In genomic region chr17:48630925-48631692, GRCh38 we compare ENCODE assay signal across 29 cellular contexts. TPM values are rescaled to one million over a fixed set of nuclear protein-coding genes. Genes with fewer than 3 reads are reported as not detected.
DNase-seq lines count a peak whose midpoint lies in the region; ATAC-seq and TF ChIP-seq lines count a peak whose summit lies in the region.
"Had no signal": no experiment of that assay in that cellular context is flagged by ENCODE, and none has a peak within 500 bp of the region (broad histone marks: within the 10 kb centered on the region; RNA-seq: fewer than 3 reads in every experiment).

No MANE protein-coding gene starts in this region.

- intact Hi-C loops in Caco-2 (cut with micrococcal nuclease; ENCODE audit: unreplicated experiment) = no loop called here

- no peak for ATAC-seq in HG03045 (IDR thresholded peaks at IDR 0.05; ENCODE audit: unreplicated experiment)
- ATAC-seq in GM19351 (IDR thresholded peaks at IDR 0.05; ENCODE audit: unreplicated experiment) = no peak
- ATAC-seq: activated CD8-positive, alpha-beta T cell treated with anti-CD3 and anti-CD28 coated beads for 36 hours; heart left ventricle; right lobe of liver had no signal

- no peaks in the 10 kb centered on the region for H3K9me3 ChIP-seq in Caco-2
- H3K9me3 ChIP-seq in Loucy (ENCODE audit: insufficient read depth, low read depth, low read length) = no peaks in the 10 kb centered on the region
- no peaks in the 10 kb centered on the region for H3K9me3 ChIP-seq in neural progenitor cell (ENCODE audit: low read depth)
- H3K9me3 ChIP-seq: heart left ventricle, right lobe of liver, SK-N-SH, stomach had no signal

- H3K4me3 Mint-ChIP-seq in Caco-2 (ENCODE audit: unreplicated experiment) (no peak overlapping the region), neural progenitor cell (peak overlapping the region; percentile 59)
- H3K4me3 Mint-ChIP-seq: activated CD8-positive, alpha-beta T cell treated with anti-CD3 and anti-CD28 coated beads for 36 hours; activated naive CD4-positive, alpha-beta T cell treated with anti-CD3 and anti-CD28 coated beads for 36 hours; dendritic cell treated with granulocyte-macrophage colony-stimulating factor and Interleukin-4, amounts not matched to agents 40 ng/mL and 50 ng/mL, for 4 days; T-helper 2 cell treated with Interferon-gamma antibody and Interleukin-4, amounts not matched to agents 5 μg/mL and 100 μg/mL, for 36 hours; type B pancreatic cell had no signal

- TF ChIP-seq CTCF in Caco-2 (IDR thresholded peaks at IDR 0.05; ENCODE audit: insufficient read depth in 1 of 2, low read depth in 1 of 2, low read length in 1 of 2, severe bottlenecking in 1 of 2, unreplicated experiment in 1 of 2) = no peak
- no peak for TF ChIP-seq CTCF in Loucy (conservative IDR thresholded peaks at IDR 0.05; ENCODE audit: low read length)
- no peak for TF ChIP-seq CTCF in neural progenitor cell (IDR thresholded peaks at IDR 0.05)

- BruUV-seq in Caco-2 (replicated peaks; lab: Mats Ljungman, UMichigan) = no TSS peak

- H2AFZ ChIP-seq in Loucy (ENCODE audit: low read length) (no peak overlapping the region), neural progenitor cell (replicated peaks) (no peak overlapping the region)

- peaks cover 98% of the 10 kb centered on the region for H3K79me2 ChIP-seq in Loucy (ENCODE audit: insufficient read depth, low read length)
- no peaks in the 10 kb centered on the region for H3K79me2 ChIP-seq in neural progenitor cell (ENCODE audit: low read depth)

- H3K27ac ChIP-seq in neural progenitor cell = no peak overlapping the region
- H3K27ac ChIP-seq: cardiac muscle cell, heart left ventricle, right lobe of liver, stomach had no signal

- POLR2A ChIA-PET in Caco-2 (lab: Charles Lee) = no interaction called here

- H3F3A ChIP-seq in Loucy (ENCODE audit: low read depth) (no peaks in the 10 kb centered on the region), neural progenitor cell (ENCODE audit: low read depth) (no peaks in the 10 kb centered on the region)

- H3K36me3 ChIP-seq in Caco-2 (ENCODE audit: control insufficient read depth, insufficient read depth, low read length) = no peaks in the 10 kb centered on the region
- peaks cover 8% of the 10 kb centered on the region; the same call in 1 of the 2 replicates for H3K36me3 ChIP-seq in Loucy (ENCODE audit: insufficient read depth, low read length)
- H3K36me3 ChIP-seq in neural progenitor cell = no peaks in the 10 kb centered on the region
- H3K36me3 ChIP-seq: cardiac muscle cell, heart left ventricle, right lobe of liver, stomach had no signal

- no peaks in the 10 kb centered on the region for H3K9me2 ChIP-seq in Loucy (replicated peaks; ENCODE audit: low read depth, low read length)
- H3K9me2 ChIP-seq: SK-N-SH had no signal

- H3K4me1 ChIP-seq in Caco-2 (peaks cover 20% of the 10 kb centered on the region), Loucy (ENCODE audit: insufficient read depth, low read length, poor library complexity, severe bottlenecking) (peaks cover 48% of the 10 kb centered on the region), neural progenitor cell (no peaks in the 10 kb centered on the region)

- DNase-seq in Caco-2 = peak; percentile 66 to 83
- DNase-seq in erythroblast (lab: John Stamatoyannopoulos, UW) = peak; percentile 75 to 76
- no peak for DNase-seq in neural progenitor cell (ENCODE audit: low spot score)
- no peak for DNase-seq in pons (ENCODE audit: low spot score)
- no peak for DNase-seq in occipital lobe (lab: John Stamatoyannopoulos, UW)
- DNase-seq: activated CD4-positive, CD25-positive, alpha-beta regulatory T cell; activated CD8-positive, alpha-beta T cell treated with anti-CD3 and anti-CD28 coated beads for 36 hours; activated naive CD4-positive, alpha-beta T cell treated with anti-CD3 and anti-CD28 coated beads for 36 hours; activated T-cell treated with anti-CD3 and anti-CD28 coated beads, Interleukin-2, amount 50 U/mL, for 1 hour; C1 segment of cervical spinal cord; EL; heart left ventricle; KBM-7; MV-4-11; NCI-H1694 treated with DMSO at 0.1 percent for 48 hours; NCI-H69; right lobe of liver; SK-N-SH; stimulated activated CD4-positive, alpha-beta T cell treated with anti-CD3 and anti-CD28 coated beads, Interleukin-15, amount 100 ng/mL, for 24 hours; stomach had no signal

- H3K4me2 ChIP-seq in Loucy (ENCODE audit: low read depth, low read length, poor library complexity, severe bottlenecking) (peak overlapping the region; percentile 95), neural progenitor cell (no peak overlapping the region)
- H3K4me2 ChIP-seq: SK-N-SH had no signal

- H3K9ac ChIP-seq in Loucy (ENCODE audit: low read depth, low read length, poor library complexity, severe bottlenecking) (peak overlapping the region; percentile 98), neural progenitor cell (no peak overlapping the region)
- H3K9ac ChIP-seq: SK-N-SH had no signal

- H3K27ac Mint-ChIP-seq in Caco-2 (ENCODE audit: unreplicated experiment) (no peak overlapping the region), neural progenitor cell (no peak overlapping the region)
- H3K27ac Mint-ChIP-seq: activated CD8-positive, alpha-beta T cell treated with anti-CD3 and anti-CD28 coated beads for 36 hours; activated naive CD4-positive, alpha-beta T cell treated with anti-CD3 and anti-CD28 coated beads for 36 hours; dendritic cell treated with granulocyte-macrophage colony-stimulating factor and Interleukin-4, amounts not matched to agents 40 ng/mL and 50 ng/mL, for 4 days; T-helper 2 cell treated with Interferon-gamma antibody and Interleukin-4, amounts not matched to agents 5 μg/mL and 100 μg/mL, for 36 hours; type B pancreatic cell had no signal

- H3K9me3 Mint-ChIP-seq in Caco-2 (ENCODE audit: unreplicated experiment) = no peaks in the 10 kb centered on the region
- H3K9me3 Mint-ChIP-seq in neural progenitor cell = peaks cover 15% of the 10 kb centered on the region
- H3K9me3 Mint-ChIP-seq: activated CD8-positive, alpha-beta T cell treated with anti-CD3 and anti-CD28 coated beads for 36 hours; activated naive CD4-positive, alpha-beta T cell treated with anti-CD3 and anti-CD28 coated beads for 36 hours; dendritic cell treated with granulocyte-macrophage colony-stimulating factor and Interleukin-4, amounts not matched to agents 40 ng/mL and 50 ng/mL, for 4 days; T-helper 2 cell treated with Interferon-gamma antibody and Interleukin-4, amounts not matched to agents 5 μg/mL and 100 μg/mL, for 36 hours; type B pancreatic cell had no signal

- H4K20me1 ChIP-seq in Loucy (ENCODE audit: insufficient read depth, low read length, poor library complexity, severe bottlenecking) (peaks cover 1% of the 10 kb centered on the region), neural progenitor cell (ENCODE audit: low read depth) (peaks cover 92% of the 10 kb centered on the region)

- H3K36me3 Mint-ChIP-seq in Caco-2 (ENCODE audit: insufficient read depth, unreplicated experiment) = no peaks in the 10 kb centered on the region
- H3K36me3 Mint-ChIP-seq in neural progenitor cell = no peaks in the 10 kb centered on the region
- H3K36me3 Mint-ChIP-seq: type B pancreatic cell had no signal

- H3K4me1 Mint-ChIP-seq in Caco-2 (ENCODE audit: low read depth, unreplicated experiment) = peaks cover 8% of the 10 kb centered on the region
- peaks cover 3% of the 10 kb centered on the region for H3K4me1 Mint-ChIP-seq in neural progenitor cell

- H3K27me3 ChIP-seq in Caco-2 (replicated peaks; ENCODE audit: control insufficient read depth, insufficient read depth, low read length) (peaks cover 14% of the 10 kb centered on the region), Loucy (ENCODE audit: insufficient read depth, low read length, poor library complexity, severe bottlenecking) (no peaks in the 10 kb centered on the region), neural progenitor cell (peaks cover 100% of the 10 kb centered on the region)

- H3K4me3 ChIP-seq in Caco-2 (ENCODE audit: low read depth, low read length) (no peak overlapping the region), Loucy (ENCODE audit: low read length, poor library complexity, severe bottlenecking) (peak overlapping the region; percentile 89), neural progenitor cell (no peak overlapping the region)
- H3K4me3 ChIP-seq: cardiac muscle cell, heart left ventricle, right lobe of liver, stomach had no signal

- H3K27me3 Mint-ChIP-seq in Caco-2 (ENCODE audit: insufficient read depth, unreplicated experiment) (peaks cover 18% of the 10 kb centered on the region), neural progenitor cell (ENCODE audit: insufficient read depth, low read depth) (peaks cover 95% of the 10 kb centered on the region)

- CTCF ChIA-PET in Caco-2 (lab: Charles Lee) = interaction anchor here (0.6 kb wide), 1 partner anchor 253 kb away, joined by 5 read pairs; no protein-coding TSS in a partner anchor

- no peak for TF ChIP-seq POLR2A in erythroblast (IDR thresholded peaks at IDR 0.05; ENCODE audit: low read length)

RNA-seq across cellular contexts. Expression of gene HOXB9, which starts 5.0 kb away (rescaled TPM):
- total RNA-seq in Caco-2 (2022) (4.5 and 5.4 TPM in 2 replicates), neural progenitor cell (ENCODE audit: low replicate concordance) (not detected in 2 replicates), occipital lobe (not detected)
- total RNA-seq: cardiac muscle cell, heart left ventricle, liver, osteocyte, right lobe of liver had no signal

RNA-seq across cellular contexts. Expression of gene HOXB8, which starts 16.0 kb away (rescaled TPM):
- total RNA-seq in Caco-2 (2022) (0.39 and 1.2 TPM in 2 replicates), neural progenitor cell (ENCODE audit: low replicate concordance) (not detected in 2 replicates), occipital lobe (not detected)
- total RNA-seq: activated CD8-positive, alpha-beta T cell treated with anti-CD3 and anti-CD28 coated beads for 36 hours; activated naive CD4-positive, alpha-beta T cell treated with anti-CD3 and anti-CD28 coated beads for 36 hours; cardiac muscle cell; heart left ventricle; liver; osteocyte; right lobe of liver had no signal

RNA-seq across cellular contexts. Expression of gene HOXB7, which starts 20.3 kb away (rescaled TPM):
- 23.7 and 28.2 TPM in 2 replicates for total RNA-seq in Caco-2 (2022)
- not detected in 2 replicates for total RNA-seq in neural progenitor cell (ENCODE audit: low replicate concordance)
- not detected for total RNA-seq in occipital lobe
- total RNA-seq: cardiac muscle cell, osteocyte had no signal

RNA-seq across cellular contexts. Expression of gene HOXB6, which starts 26.3 kb away (rescaled TPM):
- total RNA-seq in Caco-2 (2022) (1.8 and 1.9 TPM in 2 replicates), neural progenitor cell (ENCODE audit: low replicate concordance) (not detected in 2 replicates), occipital lobe (not detected)
- total RNA-seq: activated CD8-positive, alpha-beta T cell treated with anti-CD3 and anti-CD28 coated beads for 36 hours; activated naive CD4-positive, alpha-beta T cell treated with anti-CD3 and anti-CD28 coated beads for 36 hours; osteocyte had no signal

RNA-seq across cellular contexts. Expression of gene HOXB5, which starts 37.5 kb away (rescaled TPM):
- not detected in 2 replicates for total RNA-seq in Caco-2 (2022)
- total RNA-seq in neural progenitor cell (ENCODE audit: low replicate concordance) = not detected in 2 replicates
- not detected for total RNA-seq in occipital lobe
- total RNA-seq: activated CD8-positive, alpha-beta T cell treated with anti-CD3 and anti-CD28 coated beads for 36 hours; activated naive CD4-positive, alpha-beta T cell treated with anti-CD3 and anti-CD28 coated beads for 36 hours; osteocyte had no signal

Comparison
In these comparisons a context has a peak if more than half of its experiments do, and no peak if none do; other contexts are left out.
1. DNase-seq: peak in Caco-2 (2 of 2) and erythroblast (2 of 2); none in neural progenitor cell (single experiment), pons (single experiment) and occipital lobe (single experiment).
2. RNA of gene HOXB7, which starts 20.3 kb away (total RNA-seq): 23.7 to 28.2 TPM in Caco-2; not detected in neural progenitor cell and not detected in occipital lobe (single experiment); every median in the first group is over 10 times any median in the second.